In genomic region chr1:109863699-109864062, GRCh38 we compare ENCODE assay signal across 16 cellular contexts. TPM values are rescaled to one million over a fixed set of nuclear protein-coding genes. Genes with fewer than 3 reads are reported as not detected.
A peak's percentile ranks its signal among the peaks of the same experiment; 100 is the strongest.
DNase-seq lines count a peak whose midpoint lies in the region; ATAC-seq and TF ChIP-seq lines count a peak whose summit lies in the region.
"Had no signal": no experiment of that assay in that cellular context is flagged by ENCODE, and none has a peak within 500 bp of the region (broad histone marks: within the 10 kb centered on the region; RNA-seq: fewer than 3 reads in every experiment).

No MANE protein-coding gene starts in this region.

- no peaks in the 10 kb centered on the region for H3K79me2 ChIP-seq in smooth muscle cell (ENCODE audit: low read depth)
- H3K79me2 ChIP-seq: parathyroid adenoma had no signal

- H4K20me1 ChIP-seq in smooth muscle cell (ENCODE audit: low read depth): no peaks in the 10 kb centered on the region

- H3K9me3 ChIP-seq in SK-N-MC (ENCODE audit: low read depth, low read length) (no peaks in the 10 kb centered on the region), smooth muscle cell (replicated peaks; ENCODE audit: low read depth) (no peaks in the 10 kb centered on the region), left ventricle myocardium inferior (replicated peaks) (peaks cover 6% of the 10 kb centered on the region)

- ATAC-seq in HG03354 (IDR thresholded peaks at IDR 0.05; ENCODE audit: poor library complexity, severe bottlenecking, unreplicated experiment): no peak

- peak overlapping the region; percentile 24 for H3K4me2 ChIP-seq in smooth muscle cell

- H3K4me1 ChIP-seq in smooth muscle cell (ENCODE audit: low read depth) (peaks cover 15% of the 10 kb centered on the region), left ventricle myocardium inferior (peaks cover 16% of the 10 kb centered on the region)
- H3K4me1 ChIP-seq: parathyroid adenoma had no signal

- H3K36me3 ChIP-seq in SK-N-MC (ENCODE audit: insufficient read depth, low read length): no peaks in the 10 kb centered on the region
- H3K36me3 ChIP-seq in smooth muscle cell (ENCODE audit: low read depth): no peaks in the 10 kb centered on the region
- H3K36me3 ChIP-seq in left ventricle myocardium inferior: no peaks in the 10 kb centered on the region

- H3K27ac ChIP-seq in SK-N-MC (no peak overlapping the region), smooth muscle cell (ENCODE audit: low read depth) (no peak overlapping the region), left ventricle myocardium inferior (replicated peaks) (no peak overlapping the region)
- H3K27ac ChIP-seq: parathyroid adenoma had no signal

- H3K27me3 Mint-ChIP-seq in HFFc6 (ENCODE audit: insufficient read depth): peaks cover 5% of the 10 kb centered on the region

- H3K27me3 ChIP-seq in smooth muscle cell (ENCODE audit: low read depth): no peaks in the 10 kb centered on the region
- H3K27me3 ChIP-seq in left ventricle myocardium inferior (ENCODE audit: low read depth): no peaks in the 10 kb centered on the region

- TF ChIP-seq CTCF in HFFc6 (IDR thresholded peaks at IDR 0.05): no peak
- no peak for TF ChIP-seq CTCF in smooth muscle cell (IDR thresholded peaks at IDR 0.05; ENCODE audit: borderline replicate concordance, insufficient read depth, poor library complexity, severe bottlenecking)
- TF ChIP-seq CTCF in left ventricle myocardium inferior (IDR thresholded peaks at IDR 0.05; ENCODE audit: borderline replicate concordance): no peak

- H3K9ac ChIP-seq in SK-N-MC (ENCODE audit: insufficient read length) (no peak overlapping the region), smooth muscle cell (ENCODE audit: low read depth) (no peak overlapping the region)
- H3K9ac ChIP-seq: parathyroid adenoma had no signal

- peaks cover 20% of the 10 kb centered on the region for H3K36me3 Mint-ChIP-seq in HFFc6 (ENCODE audit: low read depth)

- H3K4me1 Mint-ChIP-seq in HFFc6 (ENCODE audit: low read depth): peaks cover 19% of the 10 kb centered on the region

- peak overlapping the region; percentile 59 for H2AFZ ChIP-seq in smooth muscle cell (ENCODE audit: low read depth)
- H2AFZ ChIP-seq: parathyroid adenoma had no signal

- DNase-seq in HFFc6 (no peak), SK-N-MC (ENCODE audit: low read depth, low spot score) (no peak), fibroblast of peridontal ligament (ENCODE audit: extremely low read depth) (peak; percentile 60), smooth muscle cell (lab: John Stamatoyannopoulos, UW; ENCODE audit: unreplicated experiment) (no peak), dermis blood vessel endothelial cell (no peak), left ventricle myocardium inferior (no peak), SHP77 (lab: John Stamatoyannopoulos, UW) (no peak)
- DNase-seq: activated CD4-positive, alpha-beta T cell treated with anti-CD3 and anti-CD28 coated beads, Interleukin-2, amount 50 U/mL, for 48 hours; activated T-cell treated with anti-CD3 and anti-CD28 coated beads, Interleukin-2, amount 50 U/mL, for 48 hours; midbrain; NCI-H1092; NCI-H526; SW 1271 had no signal

- H3K9me3 Mint-ChIP-seq in HFFc6: peaks cover 11% of the 10 kb centered on the region

- H3K4me3 Mint-ChIP-seq in HFFc6: no peak overlapping the region
- H3K4me3 Mint-ChIP-seq: central memory CD8-positive, alpha-beta T cell had no signal

- H3K27ac Mint-ChIP-seq in HFFc6: peak overlapping the region; percentile 63

- no peaks in the 10 kb centered on the region for H3F3A ChIP-seq in smooth muscle cell (ENCODE audit: low read depth)

- peak overlapping the region; percentile 48 for H3K4me3 ChIP-seq in SK-N-MC
- no peak overlapping the region for H3K4me3 ChIP-seq in smooth muscle cell
- H3K4me3 ChIP-seq in left ventricle myocardium inferior: no peak overlapping the region

- intact Hi-C loops in left ventricle myocardium inferior (cut with micrococcal nuclease): no loop called here

RNA-seq across cellular contexts. Expression of gene CSF1, which starts 47.0 kb away (rescaled TPM):
- 10 to 100 TPM; 28.7 to 79.3 (median 72.4) TPM for total RNA-seq in HFFc6 (2021; fragmentation: NEBNext Ultra II Directional; extraction: Animal tissue kit (Norgen Biotek cat#: 25700))
- 30.9 and 43.4 TPM in 2 replicates for total RNA-seq in smooth muscle cell
- 17.1 and 22.4 TPM in 2 replicates for polyA plus RNA-seq in smooth muscle cell
- 19.6 and 21.1 TPM in 2 replicates for total RNA-seq in dermis blood vessel endothelial cell
- 13.9 TPM for total RNA-seq in left ventricle myocardium inferior
